In the genomic region with DNA sequence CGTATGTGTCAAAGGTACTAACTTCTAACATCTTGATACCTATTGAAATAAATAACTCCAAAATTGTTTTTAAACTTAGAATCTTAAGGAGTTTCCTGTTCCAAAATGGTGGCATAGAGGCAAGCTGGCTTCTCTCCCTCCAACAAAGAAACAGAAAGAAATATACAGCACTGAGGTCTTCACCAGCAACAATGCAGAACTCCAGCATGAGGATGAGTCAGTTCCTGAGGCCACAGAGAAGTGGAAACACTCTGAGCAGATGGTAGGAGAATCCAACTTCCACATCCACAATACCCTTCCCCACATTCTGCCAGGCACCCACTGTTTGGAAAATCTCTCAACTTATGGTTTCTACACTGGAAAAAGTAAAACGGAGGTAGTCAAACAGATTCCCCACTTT, we compare ENCODE assay signal across 12 cellular contexts. TPM values are rescaled to one million over a fixed set of nuclear protein-coding genes. Genes with fewer than 3 reads are reported as not detected.
A peak's percentile ranks its signal among the peaks of the same experiment; 100 is the strongest.
DNase-seq lines count a peak whose midpoint lies in the region; TF ChIP-seq lines count a peak whose summit lies in the region.
"Had no signal": no experiment of that assay in that cellular context is flagged by ENCODE, and none has a peak within 500 bp of the region (broad histone marks: within the 10 kb centered on the region; RNA-seq: fewer than 3 reads in every experiment).

No MANE protein-coding gene starts in this region.

- peaks cover 4% of the 10 kb centered on the region for H3K9me3 Mint-ChIP-seq in activated T-helper 2 cell treated with anti-CD3 and anti-CD28 coated beads, Interferon-gamma antibody, Interleukin-2, Interleukin-4, amounts not matched to agents 10 μg/mL and 5 μg/mL and 100 μg/mL, durations not matched to agents 14 hours and 24 hours and 36 hours
- H3K9me3 Mint-ChIP-seq in Caco-2 (ENCODE audit: unreplicated experiment), result peaks cover 13% of the 10 kb centered on the region

- H3K27ac Mint-ChIP-seq in activated T-helper 2 cell treated with anti-CD3 and anti-CD28 coated beads, Interferon-gamma antibody, Interleukin-2, Interleukin-4, amounts not matched to agents 10 μg/mL and 5 μg/mL and 100 μg/mL, durations not matched to agents 14 hours and 24 hours and 36 hours, result no peak overlapping the region
- H3K27ac Mint-ChIP-seq in Caco-2 (ENCODE audit: unreplicated experiment), result no peak overlapping the region

- H2AFZ ChIP-seq in Karpas-422 (ENCODE audit: low read length), result no peak overlapping the region

- no peak overlapping the region for H3K4me3 Mint-ChIP-seq in activated T-helper 2 cell treated with anti-CD3 and anti-CD28 coated beads, Interferon-gamma antibody, Interleukin-2, Interleukin-4, amounts not matched to agents 10 μg/mL and 5 μg/mL and 100 μg/mL, durations not matched to agents 14 hours and 24 hours and 36 hours (ENCODE audit: low read depth)
- no peak overlapping the region for H3K4me3 Mint-ChIP-seq in Caco-2 (ENCODE audit: unreplicated experiment)

- DNase-seq in GDM1 (lab: John Stamatoyannopoulos, UW), result peak; percentile 39
- DNase-seq in NB4 (ENCODE audit: low read depth), result peak; percentile 27
- peak; percentile 38 for DNase-seq in fibroblast of pulmonary artery (ENCODE audit: low read depth)
- DNase-seq in Karpas-422, result no peak
- DNase-seq in activated T-helper 2 cell treated with anti-CD3 and anti-CD28 coated beads, Interferon-gamma antibody, Interleukin-2, Interleukin-4, amounts not matched to agents 10 μg/mL and 5 μg/mL and 100 μg/mL, durations not matched to agents 14 hours and 24 hours and 36 hours (ENCODE audit: low spot score), result no peak
- no peak for DNase-seq in NK-92 (lab: John Stamatoyannopoulos, UW; ENCODE audit: unreplicated experiment)
- DNase-seq in Caco-2, result no peak
- DNase-seq: DMS153, NCI-H1417, NCI-H2029, NCI-H510A treated with DMSO at 0.1 percent for 48 hours had no signal

- H3K79me2 ChIP-seq in Karpas-422 (ENCODE audit: low read length), result no peaks in the 10 kb centered on the region

- H3K27me3 ChIP-seq in Karpas-422 (ENCODE audit: low read length), result no peaks in the 10 kb centered on the region
- H3K27me3 ChIP-seq in Caco-2 (replicated peaks; ENCODE audit: control insufficient read depth, insufficient read depth, low read length), result no peaks in the 10 kb centered on the region
- H3K27me3 ChIP-seq: BLaER1 had no signal

- intact Hi-C loops in activated T-helper 2 cell treated with anti-CD3 and anti-CD28 coated beads, Interferon-gamma antibody, Interleukin-2, Interleukin-4, amounts not matched to agents 10 μg/mL and 5 μg/mL and 100 μg/mL, durations not matched to agents 14 hours and 24 hours and 36 hours (cut with micrococcal nuclease), result no loop called here
- intact Hi-C loops in Caco-2 (cut with micrococcal nuclease; ENCODE audit: unreplicated experiment), result no loop called here

- H3K4me1 ChIP-seq in Karpas-422 (ENCODE audit: low read length), result no peaks in the 10 kb centered on the region
- no peaks in the 10 kb centered on the region for H3K4me1 ChIP-seq in Caco-2
- H3K4me1 ChIP-seq: BLaER1 had no signal

- no peak for TF ChIP-seq POLR2A in NB4 (IDR thresholded peaks at IDR 0.05; ENCODE audit: extremely low read depth, insufficient read length)

- CTCF ChIA-PET in Caco-2 (lab: Charles Lee), result no interaction called here

- H3K36me3 Mint-ChIP-seq in activated T-helper 2 cell treated with anti-CD3 and anti-CD28 coated beads, Interferon-gamma antibody, Interleukin-2, Interleukin-4, amounts not matched to agents 10 μg/mL and 5 μg/mL and 100 μg/mL, durations not matched to agents 14 hours and 24 hours and 36 hours (ENCODE audit: low read depth), result no peaks in the 10 kb centered on the region
- no peaks in the 10 kb centered on the region for H3K36me3 Mint-ChIP-seq in Caco-2 (ENCODE audit: insufficient read depth, unreplicated experiment)

- POLR2A ChIA-PET in Caco-2 (lab: Charles Lee), result interaction anchor here (0.8 kb wide), 1 partner anchor 12 kb away, joined by 3 read pairs; a partner anchor contains a TSS

- TF ChIP-seq CTCF in NB4 (IDR thresholded peaks at IDR 0.05; ENCODE audit: low read depth, low read length) (no peak), fibroblast of pulmonary artery (IDR thresholded peaks at IDR 0.05; ENCODE audit: low read length, missing control alignments) (no peak), Caco-2 (IDR thresholded peaks at IDR 0.05; ENCODE audit: insufficient read depth in 1 of 2, low read depth in 1 of 2, low read length in 1 of 2, severe bottlenecking in 1 of 2, unreplicated experiment in 1 of 2) (no peak)

- H3K27ac ChIP-seq in Karpas-422 (ENCODE audit: low read length), result no peak overlapping the region
- H3K27ac ChIP-seq: BLaER1 had no signal

- no peaks in the 10 kb centered on the region for H3K4me1 Mint-ChIP-seq in activated T-helper 2 cell treated with anti-CD3 and anti-CD28 coated beads, Interferon-gamma antibody, Interleukin-2, Interleukin-4, amounts not matched to agents 10 μg/mL and 5 μg/mL and 100 μg/mL, durations not matched to agents 14 hours and 24 hours and 36 hours (ENCODE audit: low read depth)
- no peaks in the 10 kb centered on the region for H3K4me1 Mint-ChIP-seq in Caco-2 (ENCODE audit: low read depth, unreplicated experiment)

- H3K4me2 ChIP-seq in Karpas-422 (ENCODE audit: low read depth, low read length, poor library complexity, severe bottlenecking), result no peak overlapping the region
- H3K4me2 ChIP-seq: BLaER1 had no signal

- H3K4me3 ChIP-seq in NB4 (ENCODE audit: low read depth, low read length) (no peak overlapping the region), fibroblast of pulmonary artery (replicated peaks; ENCODE audit: low read depth, low read length) (no peak overlapping the region), Karpas-422 (ENCODE audit: low read length) (no peak overlapping the region), Caco-2 (ENCODE audit: low read depth, low read length) (no peak overlapping the region)
- H3K4me3 ChIP-seq: BLaER1 had no signal

- H4K20me1 ChIP-seq in Karpas-422 (ENCODE audit: insufficient read depth, low read depth, low read length), result no peaks in the 10 kb centered on the region
- H4K20me1 ChIP-seq: BLaER1 had no signal

- no peaks in the 10 kb centered on the region for H3K9me3 ChIP-seq in Karpas-422 (ENCODE audit: low read length)
- H3K9me3 ChIP-seq in Caco-2, result no peaks in the 10 kb centered on the region
- H3K9me3 ChIP-seq: BLaER1 had no signal

- H3K9ac ChIP-seq in Karpas-422 (ENCODE audit: low read length), result no peak overlapping the region
- H3K9ac ChIP-seq: BLaER1 had no signal

- peaks cover 11% of the 10 kb centered on the region for H3K27me3 Mint-ChIP-seq in activated T-helper 2 cell treated with anti-CD3 and anti-CD28 coated beads, Interferon-gamma antibody, Interleukin-2, Interleukin-4, amounts not matched to agents 10 μg/mL and 5 μg/mL and 100 μg/mL, durations not matched to agents 14 hours and 24 hours and 36 hours (ENCODE audit: low read depth)
- H3K27me3 Mint-ChIP-seq in Caco-2 (ENCODE audit: insufficient read depth, unreplicated experiment), result peaks cover 5% of the 10 kb centered on the region

- no peaks in the 10 kb centered on the region for H3K36me3 ChIP-seq in Karpas-422 (ENCODE audit: insufficient read depth, low read length)
- no peaks in the 10 kb centered on the region for H3K36me3 ChIP-seq in Caco-2 (ENCODE audit: control insufficient read depth, insufficient read depth, low read length)
- H3K36me3 ChIP-seq: BLaER1 had no signal

- no peaks in the 10 kb centered on the region for H3K9me2 ChIP-seq in Karpas-422 (replicated peaks; ENCODE audit: insufficient read depth, low read length)

- no TSS peak for BruUV-seq in Caco-2 (replicated peaks; lab: Mats Ljungman, UMichigan)

RNA-seq across cellular contexts. Expression of a gene that starts 12.2 kb away (rescaled TPM):
- total RNA-seq in Karpas-422 (2014; rRNA removed; shearing (Covaris generic); ENCODE audit: low replicate concordance), result 42.1 and 53.0 TPM in 2 replicates
- 77.5 and 78.7 TPM in 2 replicates for total RNA-seq in activated T-helper 2 cell treated with anti-CD3 and anti-CD28 coated beads, Interferon-gamma antibody, Interleukin-2, Interleukin-4, amounts not matched to agents 10 μg/mL and 5 μg/mL and 100 μg/mL, durations not matched to agents 14 hours and 24 hours and 36 hours
- total RNA-seq in Caco-2 (2022), result 54.7 and 58.2 TPM in 2 replicates

RNA-seq across cellular contexts. Expression of a gene that starts 36.2 kb away (rescaled TPM):
- total RNA-seq in Karpas-422 (2014; rRNA removed; shearing (Covaris generic); ENCODE audit: low replicate concordance), result 652 and 1,200 TPM in 2 replicates
- 815 and 840 TPM in 2 replicates for total RNA-seq in activated T-helper 2 cell treated with anti-CD3 and anti-CD28 coated beads, Interferon-gamma antibody, Interleukin-2, Interleukin-4, amounts not matched to agents 10 μg/mL and 5 μg/mL and 100 μg/mL, durations not matched to agents 14 hours and 24 hours and 36 hours
- total RNA-seq in Caco-2 (2022), result 567 and 622 TPM in 2 replicates

Comparison
In these comparisons a context has a peak if more than half of its experiments do, and no peak if none do; other contexts are left out.
1. DNase-seq: peak in GDM1 (single experiment), NB4 (single experiment) and fibroblast of pulmonary artery (single experiment); none in Karpas-422 (single experiment), activated T-helper 2 cell treated with anti-CD3 and anti-CD28 coated beads, Interferon-gamma antibody, Interleukin-2, Interleukin-4, amounts not matched to agents 10 μg/mL and 5 μg/mL and 100 μg/mL, durations not matched to agents 14 hours and 24 hours and 36 hours (single experiment), NK-92 (single experiment) and Caco-2 (0 of 2).